ENCODE assay signal across 8 cellular contexts in the genomic region with DNA sequence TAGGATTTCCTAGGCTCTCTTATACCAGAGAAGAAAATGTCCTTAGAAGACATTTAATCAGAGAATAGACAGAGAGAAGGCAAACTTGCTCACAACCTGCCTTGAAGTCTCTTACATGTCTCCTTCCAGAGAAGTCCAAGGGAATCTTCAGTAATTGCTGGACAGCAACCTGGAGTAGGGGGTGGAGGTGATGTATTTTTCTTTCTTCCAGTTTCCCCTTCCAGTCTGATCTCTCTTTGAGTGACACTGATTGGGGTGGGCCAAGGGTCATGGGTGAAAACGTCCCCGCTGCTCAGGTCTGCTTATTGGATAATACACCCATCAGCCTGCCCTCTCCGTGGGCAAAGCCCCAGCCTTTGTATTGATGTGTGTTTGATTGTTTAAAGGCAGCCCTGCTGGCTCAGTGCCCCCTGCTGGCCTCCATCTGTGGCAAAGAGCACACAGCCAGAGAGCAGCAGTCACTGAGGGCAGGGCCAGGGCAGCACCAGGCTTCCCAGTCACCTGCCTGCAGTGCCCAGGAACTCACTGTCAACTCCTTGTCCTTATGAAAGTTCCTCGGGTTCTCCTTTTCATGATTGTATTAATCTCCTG. TPM values are rescaled to one million over a fixed set of nuclear protein-coding genes. Genes with fewer than 3 reads are reported as not detected.
DNase-seq lines count a peak whose midpoint lies in the region; ATAC-seq, FAIRE-seq and TF ChIP-seq lines count a peak whose summit lies in the region.

No MANE protein-coding gene starts in this region.

- H3K27me3 ChIP-seq in hepatocyte, result no peaks in the 10 kb centered on the region

- CTCF ChIA-PET in OCI-LY7 (lab: Charles Lee; ENCODE audit: unreplicated experiment), result interaction anchor here (1.0 kb wide), 1 partner anchor 34 kb away, joined by 3 read pairs; no protein-coding TSS in a partner anchor

- 0 out of 2 replicates have a peak overlapping the region, but pooled peaks have one; percentile 21 for H3K4me2 ChIP-seq in OCI-LY7 (ENCODE audit: low read length)
- H3K4me2 ChIP-seq in hepatocyte, result no peak overlapping the region

- ATAC-seq in HG02571 (IDR thresholded peaks at IDR 0.05; ENCODE audit: unreplicated experiment) (no peak), HG02623 (IDR thresholded peaks at IDR 0.05; ENCODE audit: unreplicated experiment) (no peak)

- H3K79me2 ChIP-seq in OCI-LY7 (ENCODE audit: insufficient read depth, low read depth, low read length), result no peaks in the 10 kb centered on the region
- H3K79me2 ChIP-seq in hepatocyte, result no peaks in the 10 kb centered on the region

- H3K4me1 ChIP-seq in OCI-LY7 (ENCODE audit: insufficient read depth, low read length, poor library complexity, severe bottlenecking) (peaks cover 5% of the 10 kb centered on the region), hepatocyte (ENCODE audit: insufficient read depth) (peaks cover 57% of the 10 kb centered on the region)

- H3K36me3 ChIP-seq in OCI-LY7 (ENCODE audit: insufficient read depth, low read length), result no peaks in the 10 kb centered on the region
- H3K36me3 ChIP-seq in hepatocyte (replicated peaks; ENCODE audit: insufficient read depth, low read depth), result no peaks in the 10 kb centered on the region

- DNase-seq in OCI-LY7 (ENCODE audit: low spot score) (peak; percentile 68), hepatocyte (ENCODE audit: low spot score) (no peak), frontal cortex (ENCODE audit: low spot score in 2 of 2) (no peak)
- peak; percentile 3 to 16 for DNase-seq in activated T-helper 1 cell treated with anti-CD3 and anti-CD28 coated beads, Interleukin-2, amount 50 U/mL, for 16 hours (ENCODE audit: low read depth in 1 of 2, low spot score in 1 of 2)
- DNase-seq in stimulated activated CD8-positive, alpha-beta memory T cell treated with anti-CD3 and anti-CD28 coated beads, Interleukin-4, amount 100 ng/mL, for 4 hours (ENCODE audit: low read depth in 2 of 2, low spot score in 1 of 2), result peak; percentile 5 to 13

- 76% methylated on average over 4 of the region's 4 CpGs for WGBS in hepatocyte (ENCODE audit: low lambda C conversion rate, missing lambda C conversion rate)

- TF ChIP-seq CTCF in GM12875 (IDR thresholded peaks at IDR 0.05; ENCODE audit: borderline replicate concordance, insufficient read depth, low read depth, low read length) (peak; percentile 84), OCI-LY7 (conservative IDR thresholded peaks at IDR 0.05; ENCODE audit: low read length) (peak; percentile 86), hepatocyte (IDR thresholded peaks at IDR 0.05; ENCODE audit: poor library complexity) (peak; percentile 20)

- no peak overlapping the region for H3K27ac ChIP-seq in OCI-LY7 (ENCODE audit: low read depth, low read length, poor library complexity, severe bottlenecking)
- peak overlapping the region; percentile 97 for H3K27ac ChIP-seq in hepatocyte

- H3K9me3 ChIP-seq in OCI-LY7 (ENCODE audit: low read length) (no peaks in the 10 kb centered on the region), hepatocyte (ENCODE audit: low read depth) (no peaks in the 10 kb centered on the region)

- no peak overlapping the region for H2AFZ ChIP-seq in OCI-LY7 (ENCODE audit: low read length)
- H2AFZ ChIP-seq in hepatocyte, result no peak overlapping the region

- H3K4me3 ChIP-seq in GM12875 (ENCODE audit: low read depth, low read length), result no peak overlapping the region
- no peak overlapping the region for H3K4me3 ChIP-seq in OCI-LY7 (ENCODE audit: low read depth, low read length, poor library complexity, severe bottlenecking)
- no peak overlapping the region for H3K4me3 ChIP-seq in hepatocyte

- H4K20me1 ChIP-seq in OCI-LY7 (ENCODE audit: insufficient read depth, low read length) (no peaks in the 10 kb centered on the region), hepatocyte (ENCODE audit: insufficient read depth, poor library complexity, severe bottlenecking) (no peaks in the 10 kb centered on the region)

- H3K9me2 ChIP-seq in OCI-LY7 (ENCODE audit: insufficient read depth, low read length) (no peaks in the 10 kb centered on the region), hepatocyte (replicated peaks; ENCODE audit: insufficient read depth) (no peaks in the 10 kb centered on the region)

- no peak for FAIRE-seq in frontal cortex (lab: Jason Lieb, UNC)

- no TSS peak for BruUV-seq in OCI-LY7 (replicated peaks; lab: Mats Ljungman, UMichigan)

- intact Hi-C loops in OCI-LY7 (cut with micrococcal nuclease; ENCODE audit: unreplicated experiment), result loop anchor here (1.0 to 5.0 kb wide), 2 partner anchors 145 to 198 kb away; partner anchors contain the start of gene C12orf76

- POLR2A ChIA-PET in OCI-LY7 (lab: Charles Lee), result no interaction called here

RNA-seq across cellular contexts. Expression of gene ATP2A2, which starts 35.7 kb away (rescaled TPM):
- 84.1 and 93.5 TPM in 2 replicates for total RNA-seq in OCI-LY7 (2014; rRNA removed; shearing (Covaris generic))
- total RNA-seq in OCI-LY7 (2022) (166 and 178 TPM in 2 replicates), hepatocyte (97.9 and 126 TPM in 2 replicates), frontal cortex (149 TPM)
- polyA plus RNA-seq in hepatocyte, result 60.2 and 68.2 TPM in 2 replicates

Comparison
In these comparisons a context has a peak if more than half of its experiments do, and no peak if none do; other contexts are left out.
1. CTCF ChIP-seq: peak in every context shown above with its lines; median percentile 86 in OCI-LY7; 84 in GM12875; 20 in hepatocyte.
2. DNase-seq: peak in OCI-LY7 (single experiment), activated T-helper 1 cell treated with anti-CD3 and anti-CD28 coated beads, Interleukin-2, amount 50 U/mL, for 16 hours (2 of 2) and stimulated activated CD8-positive, alpha-beta memory T cell treated with anti-CD3 and anti-CD28 coated beads, Interleukin-4, amount 100 ng/mL, for 4 hours (2 of 2); none in hepatocyte (single experiment) and frontal cortex (0 of 2).